In genomic region chr7:102577315-102578240, GRCh38 we compare ENCODE assay signal across 11 cellular contexts. TPM values are rescaled to one million over a fixed set of nuclear protein-coding genes. Genes with fewer than 3 reads are reported as not detected.
DNase-seq lines count a peak whose midpoint lies in the region; ATAC-seq and TF ChIP-seq lines count a peak whose summit lies in the region.
"Not testable (repeated sequence)": the region's sequence is repeated elsewhere in the genome, so short reads cannot be mapped to it uniquely, and the experiment has no call there.
"Had no signal": no experiment of that assay in that cellular context is flagged by ENCODE, and none has a peak within 500 bp of the region (broad histone marks: within the 10 kb centered on the region; RNA-seq: fewer than 3 reads in every experiment).

No MANE protein-coding gene starts in this region.

- H2BK12ac ChIP-seq in mesenchymal stem cell (ENCODE audit: low read length in 2 of 2) = not testable (repeated sequence)

- not testable (repeated sequence) for H3K36me3 Mint-ChIP-seq in HFFc6 (ENCODE audit: low read depth); chondrocyte (ENCODE audit: low read depth)

- H2BK120ac ChIP-seq in mesenchymal stem cell (ENCODE audit: low read depth, low read length) = not testable (repeated sequence)

- H2BK5ac ChIP-seq in mesenchymal stem cell (ENCODE audit: low read depth, low read length, poor library complexity, severe bottlenecking) = not testable (repeated sequence)

- H3K27me3 Mint-ChIP-seq in HFFc6 (ENCODE audit: insufficient read depth); chondrocyte (ENCODE audit: low read depth): not testable (repeated sequence)

- not testable (repeated sequence) for H3K4me3 Mint-ChIP-seq in HFFc6; chondrocyte (ENCODE audit: unreplicated experiment)

- not testable (repeated sequence) for H2BK15ac ChIP-seq in mesenchymal stem cell (ENCODE audit: low read depth, poor library complexity, severe bottlenecking)

- H2AK5ac ChIP-seq in mesenchymal stem cell (ENCODE audit: low read length, severe bottlenecking) = not testable (repeated sequence)

- H2AFZ ChIP-seq in mesenchymal stem cell (ENCODE audit: low read depth, low read length) = not testable (repeated sequence)

- not testable (repeated sequence) for H3K4ac ChIP-seq in mesenchymal stem cell (ENCODE audit: low read depth in 1 of 2, low read length in 2 of 2)

- not testable (repeated sequence) for H3K9me3 Mint-ChIP-seq in HFFc6; chondrocyte (ENCODE audit: low read depth)

- H3K18ac ChIP-seq in mesenchymal stem cell (ENCODE audit: low read depth in 1 of 2, low read length in 2 of 2) = not testable (repeated sequence)

- peak in 1 of 2 donors; percentile 6 for ATAC-seq in right cardiac atrium

- not testable (repeated sequence) for TF ChIP-seq POLR2A in sigmoid colon (IDR thresholded peaks at IDR 0.05)

- not testable (repeated sequence) for H3K4me1 ChIP-seq in right cardiac atrium (ENCODE audit: control insufficient read depth, insufficient read depth, low read length); mesenchymal stem cell (ENCODE audit: control insufficient read depth, insufficient read depth, low read depth, low read length); sigmoid colon

- H3K9ac ChIP-seq in mesenchymal stem cell (ENCODE audit: low read length) = not testable (repeated sequence)

- TF ChIP-seq EP300 in sigmoid colon (IDR thresholded peaks at IDR 0.05) = not testable (repeated sequence)

- H3K79me1 ChIP-seq in mesenchymal stem cell (replicated peaks; ENCODE audit: low read length, poor library complexity, severe bottlenecking) = not testable (repeated sequence)

- not testable (repeated sequence) for H3K36me3 ChIP-seq in mesenchymal stem cell (ENCODE audit: control insufficient read depth in 1 of 2, insufficient read depth in 2 of 2, low read depth in 1 of 2, low read length in 2 of 2); sigmoid colon

- not testable (repeated sequence) for H3K4me3 ChIP-seq in right cardiac atrium (ENCODE audit: low read length); mesenchymal stem cell (ENCODE audit: insufficient read depth in 1 of 2, low read depth in 1 of 2, low read length in 2 of 2); sigmoid colon

- not testable (repeated sequence) for H3K27ac Mint-ChIP-seq in HFFc6; chondrocyte (ENCODE audit: unreplicated experiment)

- not testable (repeated sequence) for H4K91ac ChIP-seq in mesenchymal stem cell (ENCODE audit: low read length)

- not testable (repeated sequence) for TF ChIP-seq CTCF in HFFc6 (IDR thresholded peaks at IDR 0.05); VCaP (conservative IDR thresholded peaks at IDR 0.05); chondrocyte (IDR thresholded peaks at IDR 0.05); sigmoid colon (IDR thresholded peaks at IDR 0.05)

- not testable (repeated sequence) for H3K9me3 ChIP-seq in right cardiac atrium (ENCODE audit: control insufficient read depth, low read length); mesenchymal stem cell (ENCODE audit: control insufficient read depth, low read length); sigmoid colon

- DNase-seq in HFFc6 = peak; percentile 0
- DNase-seq in activated CD8-positive, alpha-beta memory T cell treated with anti-CD3 and anti-CD28 coated beads, Interleukin-2, amount 50 U/mL, for 48 hours = peak; percentile 55
- DNase-seq in chondrocyte (ENCODE audit: low spot score) = peak; percentile 22
- DNase-seq in right cardiac atrium = peak in 2 of 3 donors; percentile 31 to 38
- peak; percentile 0 for DNase-seq in mesenchymal stem cell
- peak; percentile 30 for DNase-seq in sigmoid colon
- DNase-seq in ureter (ENCODE audit: low spot score) = peak; percentile 34

- H3K4me2 ChIP-seq in mesenchymal stem cell (ENCODE audit: low read length, poor library complexity, severe bottlenecking) = not testable (repeated sequence)

- H4K8ac ChIP-seq in mesenchymal stem cell (ENCODE audit: low read length) = not testable (repeated sequence)

- H3K27me3 ChIP-seq in right cardiac atrium (ENCODE audit: control insufficient read depth, insufficient read depth); mesenchymal stem cell (ENCODE audit: control insufficient read depth in 1 of 2, insufficient read depth in 1 of 2, low read length in 2 of 2); sigmoid colon: not testable (repeated sequence)

- H3K14ac ChIP-seq in mesenchymal stem cell (ENCODE audit: low read length in 2 of 2) = not testable (repeated sequence)

- H3K27ac ChIP-seq in VCaP = peak overlapping the region; percentile 40; the same call in 1 of the 2 replicates
- not testable (repeated sequence) for H3K27ac ChIP-seq in right cardiac atrium (ENCODE audit: low read length); mesenchymal stem cell (ENCODE audit: low read length, poor library complexity, severe bottlenecking); sigmoid colon

- intact Hi-C loops in right cardiac atrium (cut with DNase I); sigmoid colon (cut with DNase I): not testable (repeated sequence)

- WGBS in right cardiac atrium = 74% methylated on average over 6 of the region's 7 CpGs
- 88% methylated on average over 3 of the region's 7 CpGs for WGBS in mesenchymal stem cell
- WGBS in sigmoid colon, 2 donors = 83 to 88% methylated on average over 7 of the region's 7 CpGs

- H3K23ac ChIP-seq in mesenchymal stem cell (ENCODE audit: low read length in 2 of 2) = not testable (repeated sequence)

- not testable (repeated sequence) for H3K4me1 Mint-ChIP-seq in HFFc6 (ENCODE audit: low read depth); chondrocyte (ENCODE audit: low read depth)

RNA-seq across cellular contexts. Expression of gene POLR2J3, which starts 5.2 kb away (rescaled TPM):
- total RNA-seq in HFFc6 (2021; fragmentation: NEBNext Ultra II Directional; extraction: Animal tissue kit (Norgen Biotek cat#: 25700)) = 10 to 100 TPM; 18.4 to 31.6 (median 20.1) TPM
- total RNA-seq in chondrocyte (6.7 to 17.9 TPM (median 9.9 TPM) in 3 replicates), right cardiac atrium (10 to 100 TPM; 10.2 to 17.3 (median 12.3) TPM), sigmoid colon (10 to 100 TPM; 10.7 to 19.1 (median 15.1) TPM), ureter (64.3 TPM)
- polyA plus RNA-seq in right cardiac atrium (54.8 TPM), sigmoid colon (100 to 1,000 TPM in 1 of 3 donors, 10 to 100 TPM in 2; 13.9 to 103 (median 33.6) TPM)
- polyA plus RNA-seq in mesenchymal stem cell (2013, experiment 1 of 2) = 93.6 TPM
- polyA plus RNA-seq in mesenchymal stem cell (2013, experiment 2 of 2) = 80.3 TPM

RNA-seq across cellular contexts. Expression of gene SPDYE2, which starts 26.6 kb away (rescaled TPM):
- not detected for total RNA-seq in HFFc6 (2021; fragmentation: NEBNext Ultra II Directional; extraction: Animal tissue kit (Norgen Biotek cat#: 25700))
- total RNA-seq in chondrocyte = not detected in 3 replicates
- not detected for total RNA-seq in right cardiac atrium
- 0.09 TPM for polyA plus RNA-seq in right cardiac atrium
- not detected for polyA plus RNA-seq in mesenchymal stem cell (2013, experiment 1 of 2)
- polyA plus RNA-seq in mesenchymal stem cell (2013, experiment 2 of 2) = not detected
- total RNA-seq in sigmoid colon = not detected
- polyA plus RNA-seq in sigmoid colon = under 1 TPM in 1 of 3 donors, not detected in 2; 0.12 TPM
- 0.52 TPM for total RNA-seq in ureter
- total RNA-seq: H4, OCI-LY7 had no signal
- polyA plus RNA-seq: AG04450 had no signal

RNA-seq across cellular contexts. Expression of gene UPK3BL2, which starts 34.1 kb away (rescaled TPM):
- total RNA-seq in HFFc6 (2021; fragmentation: NEBNext Ultra II Directional; extraction: Animal tissue kit (Norgen Biotek cat#: 25700)) = 1 to 10 TPM; 6.0 to 9.8 (median 7.6) TPM
- total RNA-seq in chondrocyte (3.3 to 4.0 TPM (median 3.3 TPM) in 3 replicates), right cardiac atrium (1 to 10 TPM; 3.4 to 8.3 (median 7.2) TPM), sigmoid colon (10 to 100 TPM in 1 of 4 donors, 1 to 10 TPM in 2, under 1 TPM in 1; 0.99 to 10.9 (median 3.4) TPM), ureter (132 TPM)
- polyA plus RNA-seq in right cardiac atrium (2.7 TPM), sigmoid colon (10 to 100 TPM in 1 of 3 donors, not detected in 2; 14.2 TPM)
- 2.0 TPM for polyA plus RNA-seq in mesenchymal stem cell (2013, experiment 1 of 2)
- 2.8 TPM for polyA plus RNA-seq in mesenchymal stem cell (2013, experiment 2 of 2)

RNA-seq across cellular contexts. Expression of gene RASA4, which starts 39.0 kb away (rescaled TPM):
- 10 to 100 TPM; 53.9 to 79.9 (median 55.9) TPM for total RNA-seq in HFFc6 (2021; fragmentation: NEBNext Ultra II Directional; extraction: Animal tissue kit (Norgen Biotek cat#: 25700))
- total RNA-seq in chondrocyte (16.5 to 26.0 TPM (median 24.0 TPM) in 3 replicates), right cardiac atrium (10 to 100 TPM; 10.5 to 27.2 (median 22.7) TPM), sigmoid colon (100 to 1,000 TPM in 1 of 4 donors, 10 to 100 TPM in 3; 12.0 to 113 (median 41.7) TPM), ureter (76.5 TPM)
- polyA plus RNA-seq in right cardiac atrium (14.2 TPM), sigmoid colon (10 to 100 TPM in 1 of 3 donors, 1 to 10 TPM in 2; 5.4 to 35.3 (median 7.4) TPM)
- 6.3 TPM for polyA plus RNA-seq in mesenchymal stem cell (2013, experiment 1 of 2)
- 6.2 TPM for polyA plus RNA-seq in mesenchymal stem cell (2013, experiment 2 of 2)

Comparison
In these comparisons a context has a peak if more than half of its experiments do, and no peak if none do; other contexts are left out.
1. DNase-seq: peak in every context shown above with its lines; median percentile 55 in activated CD8-positive, alpha-beta memory T cell treated with anti-CD3 and anti-CD28 coated beads, Interleukin-2, amount 50 U/mL, for 48 hours; 34 in right cardiac atrium; 34 in ureter; 30 in sigmoid colon; 22 in chondrocyte; 0 in HFFc6; 0 in mesenchymal stem cell.
2. RNA of gene UPK3BL2, which starts 34.1 kb away (total RNA-seq): 132 TPM in ureter (single experiment); 3.4 to 8.3 TPM in right cardiac atrium, 6.0 to 9.8 TPM in HFFc6, 0.99 to 10.9 TPM in sigmoid colon and 3.3 to 4.0 TPM in chondrocyte; every median in the first group is over 10 times any median in the second.